Comparison of ENCODE assay signal across 26 cellular contexts in genomic region chr22:47718337-47718736, GRCh38.
"Had no signal": no experiment of that assay in that cellular context is flagged by ENCODE, and none has a peak within 500 bp of the region (broad histone marks: within the 10 kb centered on the region; RNA-seq: fewer than 3 reads in every experiment).

No MANE protein-coding gene starts in this region.

- H3K27me3 ChIP-seq: hepatocyte, neutrophil, right atrium auricular region, testis, thyroid gland, upper lobe of left lung, vagina had no signal

- H3K4me1 ChIP-seq: left ventricle myocardium inferior, parathyroid adenoma, right atrium auricular region, right lobe of liver, stomach, testis, thyroid gland, transverse colon, upper lobe of left lung, vagina had no signal

- H3K27ac Mint-ChIP-seq: naive thymus-derived CD4-positive, alpha-beta T cell; natural killer cell treated with Interleukin-12 subunit alpha and Interleukin-12 subunit beta and Interleukin-15 and Interleukin-18, amount 100 ng/mL, for 72 hours; stimulated activated naive B cell treated with anti-CD40 and anti-IgM and Interleukin-4, amounts not matched to agents 10 μg/mL and 1 μg/mL and 100 μg/mL, for 72 hours had no signal

- H3K4me1 Mint-ChIP-seq: naive thymus-derived CD4-positive, alpha-beta T cell; stimulated activated naive B cell treated with anti-CD40 and anti-IgM and Interleukin-4, amounts not matched to agents 10 μg/mL and 1 μg/mL and 100 μg/mL, for 72 hours had no signal

- H3K4me3 ChIP-seq: hepatocyte, left ventricle myocardium inferior, lung, mucosa of descending colon, right atrium auricular region, right lobe of liver, smooth muscle cell, stomach, testis, thyroid gland, transverse colon, upper lobe of left lung, vagina had no signal

- H3K4me2 ChIP-seq: hepatocyte, smooth muscle cell had no signal

- H3K36me3 ChIP-seq: left ventricle myocardium inferior, neutrophil, right atrium auricular region, right lobe of liver, stomach, thyroid gland, transverse colon, upper lobe of left lung, vagina had no signal

- H3K4me3 Mint-ChIP-seq: naive thymus-derived CD4-positive, alpha-beta T cell; natural killer cell treated with Interleukin-12 subunit alpha and Interleukin-12 subunit beta and Interleukin-15 and Interleukin-18, amount 100 ng/mL, for 72 hours; stimulated activated naive B cell treated with anti-CD40 and anti-IgM and Interleukin-4, amounts not matched to agents 10 μg/mL and 1 μg/mL and 100 μg/mL, for 72 hours had no signal

- H3K79me2 ChIP-seq: hepatocyte, parathyroid adenoma had no signal

- DNase-seq: islet precursor cell; left ventricle myocardium inferior; midbrain; mucosa of descending colon; naive thymus-derived CD4-positive, alpha-beta T cell; occipital lobe; right lobe of liver; stimulated activated CD4-positive, alpha-beta T cell treated with anti-CD3 and anti-CD28 coated beads, Interleukin-1b, Interleukin-23, amount 100 ng/mL, for 48 hours; stimulated activated CD4-positive, alpha-beta T cell treated with anti-CD3 and anti-CD28 coated beads, Interleukin-2, amount 100 ng/mL, for 48 hours; stimulated activated CD4-positive, alpha-beta T cell treated with anti-CD3 and anti-CD28 coated beads, Interleukin-4, amount 100 ng/mL, for 4 hours; stimulated activated CD8-positive, alpha-beta memory T cell treated with anti-CD3 and anti-CD28 coated beads, Interleukin-4, amount 100 ng/mL, for 48 hours; stimulated activated naive B cell treated with anti-CD40 and anti-IgM and Interleukin-4, amounts not matched to agents 10 μg/mL and 1 μg/mL and 100 μg/mL, for 72 hours; stimulated activated naive CD8-positive, alpha-beta T cell treated with anti-CD3 and anti-CD28 coated beads, Interleukin-15, Interleukin-2, amounts not matched to agents 100 U/mL and 50 U/mL, for 24 hours; stomach; testis; thyroid gland; transverse colon; upper lobe of left lung had no signal

- ATAC-seq: mucosa of descending colon; naive thymus-derived CD4-positive, alpha-beta T cell; natural killer cell treated with Interleukin-12 subunit alpha and Interleukin-12 subunit beta and Interleukin-15 and Interleukin-18, amount 100 ng/mL, for 72 hours; right lobe of liver; stimulated activated naive B cell treated with anti-CD40 and anti-IgM and Interleukin-4, amounts not matched to agents 10 μg/mL and 1 μg/mL and 100 μg/mL, for 72 hours; stimulated activated naive CD8-positive, alpha-beta T cell treated with anti-CD3 and anti-CD28 coated beads, Interleukin-15, Interleukin-2, amounts not matched to agents 100 U/mL and 50 U/mL, for 24 hours had no signal

- H3K9me3 ChIP-seq: left ventricle myocardium inferior, mucosa of descending colon, neutrophil, right atrium auricular region, right lobe of liver, testis, thyroid gland, transverse colon, upper lobe of left lung, vagina had no signal

- H3K9me3 Mint-ChIP-seq: natural killer cell treated with Interleukin-12 subunit alpha and Interleukin-12 subunit beta and Interleukin-15 and Interleukin-18, amount 100 ng/mL, for 72 hours; stimulated activated naive B cell treated with anti-CD40 and anti-IgM and Interleukin-4, amounts not matched to agents 10 μg/mL and 1 μg/mL and 100 μg/mL, for 72 hours had no signal

- H3K36me3 Mint-ChIP-seq: naive thymus-derived CD4-positive, alpha-beta T cell; natural killer cell treated with Interleukin-12 subunit alpha and Interleukin-12 subunit beta and Interleukin-15 and Interleukin-18, amount 100 ng/mL, for 72 hours; stimulated activated naive B cell treated with anti-CD40 and anti-IgM and Interleukin-4, amounts not matched to agents 10 μg/mL and 1 μg/mL and 100 μg/mL, for 72 hours had no signal

- H3K27ac ChIP-seq: hepatocyte, left ventricle myocardium inferior, neutrophil, parathyroid adenoma, right atrium auricular region, right lobe of liver, stomach, testis, thyroid gland, transverse colon, upper lobe of left lung, vagina had no signal

- H3K9ac ChIP-seq: parathyroid adenoma had no signal
